In genomic region chr10:80077869-80078447, GRCh38 we compare ENCODE assay signal across 8 cellular contexts. TPM values are rescaled to one million over a fixed set of nuclear protein-coding genes. Genes with fewer than 3 reads are reported as not detected.
A peak's percentile ranks its signal among the peaks of the same experiment; 100 is the strongest.
DNase-seq lines count a peak whose midpoint lies in the region; ATAC-seq and TF ChIP-seq lines count a peak whose summit lies in the region.

No MANE protein-coding gene starts in this region.

- WGBS in endodermal cell (ENCODE audit: insufficient coverage in 1 of 2, insufficient read length in 1 of 2), 2 experiments: 71 to 80% methylated on average over 10 to 14 of the region's 14 CpGs

- H3K27ac Mint-ChIP-seq in endodermal cell (peak overlapping the region; percentile 93), osteocyte (ENCODE audit: unreplicated experiment) (peak overlapping the region; percentile 98)

- DNase-seq in NT2/D1 (ENCODE audit: low read depth, low spot score) (no peak), endodermal cell (no peak), osteocyte (ENCODE audit: extremely low spot score, unreplicated experiment) (no peak)
- no peak for DNase-seq in stimulated activated CD8-positive, alpha-beta memory T cell treated with anti-CD3 and anti-CD28 coated beads, Interleukin-4, amount 100 ng/mL, for 48 hours

- H3K4me1 ChIP-seq in ES-I3 (ENCODE audit: insufficient read depth, low read length): peaks cover 10% of the 10 kb centered on the region
- no peaks in the 10 kb centered on the region for H3K4me1 ChIP-seq in NT2/D1 (ENCODE audit: insufficient read depth, insufficient read length)
- peaks cover 3% of the 10 kb centered on the region for H3K4me1 ChIP-seq in endodermal cell (ENCODE audit: control insufficient read depth, insufficient read depth, low read length)

- TF ChIP-seq CTCF in endodermal cell (conservative IDR thresholded peaks at IDR 0.05): no peak
- no peak for TF ChIP-seq CTCF in osteocyte (IDR thresholded peaks at IDR 0.05)

- H3K9me3 ChIP-seq in ES-I3 (ENCODE audit: control insufficient read depth, insufficient read depth, low read length) (peaks cover 2% of the 10 kb centered on the region; the same call in 1 of the 2 replicates), NT2/D1 (ENCODE audit: insufficient read depth, low read length) (no peaks in the 10 kb centered on the region), endodermal cell (ENCODE audit: control insufficient read depth, low read length) (peaks cover 6% of the 10 kb centered on the region)

- peak overlapping the region; percentile 90 for H3K27ac ChIP-seq in endodermal cell (ENCODE audit: low read depth, low read length)

- no peaks in the 10 kb centered on the region for H3K27me3 Mint-ChIP-seq in endodermal cell (ENCODE audit: insufficient read depth)
- H3K27me3 Mint-ChIP-seq in osteocyte (ENCODE audit: unreplicated experiment): no peaks in the 10 kb centered on the region

- H3K36me3 Mint-ChIP-seq in endodermal cell (ENCODE audit: low read depth) (peaks cover 6% of the 10 kb centered on the region), osteocyte (ENCODE audit: unreplicated experiment) (peaks cover 2% of the 10 kb centered on the region)

- H3K27me3 ChIP-seq in NT2/D1 (ENCODE audit: insufficient read depth, insufficient read length): no peaks in the 10 kb centered on the region
- no peaks in the 10 kb centered on the region for H3K27me3 ChIP-seq in endodermal cell (ENCODE audit: control insufficient read depth, insufficient read depth, low read length, poor library complexity, severe bottlenecking)

- H3K36me3 ChIP-seq in ES-I3 (ENCODE audit: insufficient read depth, low read length) (no peaks in the 10 kb centered on the region), NT2/D1 (ENCODE audit: insufficient read depth, insufficient read length, low read length) (no peaks in the 10 kb centered on the region), endodermal cell (ENCODE audit: control insufficient read depth, insufficient read depth, low read length) (no peaks in the 10 kb centered on the region)

- peak overlapping the region; percentile 96 for H3K9ac ChIP-seq in ES-I3 (ENCODE audit: low read depth, low read length)
- peak overlapping the region; percentile 94 for H3K9ac ChIP-seq in NT2/D1 (ENCODE audit: insufficient read length, low read depth)
- peak overlapping the region; percentile 79 for H3K9ac ChIP-seq in endodermal cell (ENCODE audit: extremely low read depth, low read length, poor library complexity, severe bottlenecking)

- H3K4me3 ChIP-seq in NT2/D1 (ENCODE audit: insufficient read length, low read depth): peak overlapping the region; percentile 85
- H3K4me3 ChIP-seq in endodermal cell (ENCODE audit: low read length): peak overlapping the region; percentile 97

- H3K4me1 Mint-ChIP-seq in endodermal cell: peaks cover 15% of the 10 kb centered on the region
- peaks cover 20% of the 10 kb centered on the region for H3K4me1 Mint-ChIP-seq in osteocyte (ENCODE audit: unreplicated experiment)

- H3K4me3 Mint-ChIP-seq in endodermal cell: peak overlapping the region; percentile 73
- H3K4me3 Mint-ChIP-seq in osteocyte (ENCODE audit: unreplicated experiment): peak overlapping the region; percentile 92

- ATAC-seq in HG02840 (IDR thresholded peaks at IDR 0.05; ENCODE audit: low FRiP score, unreplicated experiment): no peak
- ATAC-seq in HG02885 (IDR thresholded peaks at IDR 0.05; ENCODE audit: poor library complexity, unreplicated experiment): no peak
- ATAC-seq in GM21381 (IDR thresholded peaks at IDR 0.05; ENCODE audit: unreplicated experiment): no peak

- H3K9me3 Mint-ChIP-seq in endodermal cell (no peaks in the 10 kb centered on the region), osteocyte (ENCODE audit: unreplicated experiment) (no peaks in the 10 kb centered on the region)

RNA-seq across cellular contexts. Expression of gene TMEM254, which starts 0.5 kb away (rescaled TPM):
- 10 to 100 TPM; 31.5 to 31.9 TPM for total RNA-seq in endodermal cell
- 47.5 TPM for polyA plus RNA-seq in endodermal cell (2013, experiment 1 of 2)
- 45.7 TPM for polyA plus RNA-seq in endodermal cell (2013, experiment 2 of 2)
- total RNA-seq in osteocyte: 19.4 and 22.2 TPM in 2 replicates

RNA-seq across cellular contexts. Expression of gene PLAC9, which starts 54.6 kb away (rescaled TPM):
- total RNA-seq in endodermal cell: 10 to 100 TPM in 1 of 2 donors, 1 to 10 TPM in 1; 8.4 to 14.9 TPM
- polyA plus RNA-seq in endodermal cell (2013, experiment 1 of 2): 4.3 TPM
- polyA plus RNA-seq in endodermal cell (2013, experiment 2 of 2): 6.5 TPM
- 125 and 131 TPM in 2 replicates for total RNA-seq in osteocyte
